9 cellular contexts compared by ENCODE assay signal in the genomic region with DNA sequence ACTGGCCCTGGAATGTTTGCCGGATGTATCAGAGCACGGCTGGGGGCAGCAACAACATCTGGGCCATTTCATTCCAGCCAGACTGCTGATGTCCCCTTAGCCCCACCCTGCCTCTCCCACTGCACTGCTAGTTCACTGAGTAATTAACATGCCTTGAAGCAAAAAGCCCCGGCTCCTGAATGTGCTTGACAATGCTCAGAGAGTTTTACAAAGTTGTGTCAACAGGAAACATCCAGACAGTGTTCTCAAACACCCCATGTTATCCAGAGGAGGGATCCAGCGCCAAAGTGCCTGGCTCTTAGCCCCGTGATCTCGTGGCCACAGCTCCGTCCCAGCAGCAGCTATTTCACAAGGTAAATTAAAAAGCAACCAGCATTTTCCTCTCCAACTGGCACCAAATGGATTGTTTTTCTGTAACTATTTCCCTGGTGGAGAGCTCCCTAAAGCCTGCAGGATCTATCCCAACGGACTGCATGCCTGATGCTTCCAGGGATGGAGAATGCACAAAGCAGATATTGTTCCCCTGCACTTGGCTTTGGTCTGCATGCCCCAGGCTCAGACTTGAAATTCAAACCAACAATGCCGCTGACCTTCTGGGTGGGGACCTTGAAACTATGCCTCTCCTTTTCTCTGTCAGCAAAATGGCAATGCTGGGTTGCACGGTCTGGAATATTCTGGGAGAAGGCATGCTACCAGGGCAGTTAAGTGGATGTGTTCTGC.
DNase-seq lines count a peak whose midpoint lies in the region; ATAC-seq, FAIRE-seq and TF ChIP-seq lines count a peak whose summit lies in the region.
"Had no signal": no experiment of that assay in that cellular context is flagged by ENCODE, and none has a peak within 500 bp of the region (broad histone marks: within the 10 kb centered on the region; RNA-seq: fewer than 3 reads in every experiment).

No MANE protein-coding gene starts in this region.

- H3K4me1 ChIP-seq in lung (ENCODE audit: control insufficient read depth in 2 of 2, insufficient read depth in 2 of 2, low read length in 2 of 2) = peaks cover 0 to 7% of the 10 kb centered on the region in 2 donors
- peaks cover 0 to 20% (median 6%) of the 10 kb centered on the region in 4 donors for H3K4me1 ChIP-seq in tibial artery

- in situ Hi-C loops in KBM-7 (cut with MboI; ENCODE audit: low pct_unique_long_range_greater_than_20kb, low sequenced_read_pairs) = no loop called here

- peak overlapping the region in 1 of 2 donors; percentile 4 for H3K27ac ChIP-seq in lung (ENCODE audit: low read depth in 1 of 2, low read length in 1 of 2)
- H3K27ac ChIP-seq in tibial artery = peak overlapping the region; percentile 29 to 32

- 42 to 70% methylated on average over 10 of the region's 10 CpGs for whole genome bisulfite sequencing in lung, 2 donors

- intact Hi-C loops in tibial artery (cut with DNase I; ENCODE audit: low total_unique reads) = no loop called here

- H3K4me3 ChIP-seq in lung (no peak overlapping the region), tibial artery (no peak overlapping the region)

- no peak for TF ChIP-seq CTCF in lung (IDR thresholded peaks at IDR 0.05; ENCODE audit: control extremely low read depth, extremely low read depth)
- TF ChIP-seq CTCF in tibial artery (IDR thresholded peaks at IDR 0.05) = no peak

- peak; percentile 87 for FAIRE-seq in endometrium (lab: Jason Lieb, UNC)

- H3K9me3 ChIP-seq in lung (ENCODE audit: control insufficient read depth in 2 of 2, insufficient read depth in 1 of 2, low read length in 1 of 2) (no peaks in the 10 kb centered on the region), tibial artery (no peaks in the 10 kb centered on the region)

- ATAC-seq in lung (ENCODE audit: insufficient read depth, low FRiP score) = peak; percentile 72
- ATAC-seq in GM21717 (IDR thresholded peaks at IDR 0.05; ENCODE audit: unreplicated experiment) = no peak

- H3K36me3 ChIP-seq in lung (ENCODE audit: control insufficient read depth in 2 of 2, insufficient read depth in 2 of 2, low read length in 2 of 2) (no peaks in the 10 kb centered on the region), tibial artery (no peaks in the 10 kb centered on the region)

- peak; percentile 94 for DNase-seq in RPMI7951 (ENCODE audit: low read depth)
- peak; percentile 61 for DNase-seq in lung (ENCODE audit: low spot score)
- peak; percentile 87 to 88 for DNase-seq in tibial artery
- DNase-seq in KBM-7 = no peak
- DNase-seq in activated CD4-positive, alpha-beta T cell treated with anti-CD3 and anti-CD28 coated beads, Interleukin-2, amount 50 U/mL, for 4 hours = no peak
- no peak for DNase-seq in occipital lobe (lab: John Stamatoyannopoulos, UW)
- DNase-seq: NCI-H1105 had no signal

- H3K27me3 ChIP-seq in lung (ENCODE audit: control insufficient read depth, insufficient read depth) = no peaks in the 10 kb centered on the region
- no peaks in the 10 kb centered on the region for H3K27me3 ChIP-seq in tibial artery

Comparison
In these comparisons a context has a peak if more than half of its experiments do, and no peak if none do; other contexts are left out.
1. DNase-seq: peak in RPMI7951 (single experiment), lung (single experiment) and tibial artery (2 of 2); none in KBM-7 (single experiment), activated CD4-positive, alpha-beta T cell treated with anti-CD3 and anti-CD28 coated beads, Interleukin-2, amount 50 U/mL, for 4 hours (0 of 2) and occipital lobe (single experiment).